18 cellular contexts compared by ENCODE assay signal in the genomic region with DNA sequence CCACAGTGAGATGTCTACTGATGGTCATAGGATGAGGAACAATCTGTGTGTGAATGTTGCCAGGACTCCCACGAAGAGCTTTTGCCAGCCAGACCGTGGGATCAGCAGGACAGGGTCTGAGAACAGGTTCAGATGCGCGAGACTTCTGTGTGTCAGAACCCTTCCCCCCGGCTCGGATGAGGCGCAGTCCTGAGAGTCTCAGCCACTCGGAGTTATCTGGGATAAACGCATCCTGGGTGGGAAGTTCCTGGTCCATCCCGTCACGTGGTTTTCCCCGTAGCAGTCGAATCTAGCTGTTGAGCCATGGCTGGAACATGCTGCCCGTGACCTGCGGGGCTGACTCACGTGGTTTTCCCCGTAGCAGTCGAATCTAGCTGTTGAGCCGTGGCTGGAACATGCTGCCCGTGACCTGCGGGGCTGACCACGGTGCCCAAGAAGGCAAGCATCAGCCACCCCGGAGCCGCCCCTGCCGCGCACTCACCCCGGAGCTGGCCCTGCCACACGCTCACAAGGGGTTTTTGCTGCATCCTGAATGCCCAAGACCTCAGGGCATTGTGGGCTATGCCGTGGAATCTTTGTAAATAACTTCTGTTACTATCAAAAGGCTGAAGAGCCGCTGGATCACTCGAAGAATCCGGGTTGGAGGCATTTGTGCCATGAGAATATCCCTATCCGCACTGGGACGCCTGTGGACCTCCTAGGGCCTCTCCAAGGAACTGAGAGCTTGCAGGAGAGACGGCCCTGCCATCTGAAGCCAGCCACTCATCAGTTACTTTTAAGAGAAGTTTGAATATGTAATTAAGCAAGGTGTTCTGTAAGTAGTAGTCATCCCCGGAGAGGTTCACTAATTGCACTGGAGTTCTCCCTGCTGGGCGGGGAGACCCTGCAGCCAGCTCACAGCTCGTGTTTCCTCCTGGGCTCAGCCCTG.
"Had no signal": no experiment of that assay in that cellular context is flagged by ENCODE, and none has a peak within 500 bp of the region (broad histone marks: within the 10 kb centered on the region; RNA-seq: fewer than 3 reads in every experiment).

No MANE protein-coding gene starts in this region.

- DNase-seq: activated CD4-positive, alpha-beta memory T cell treated with anti-CD3 and anti-CD28 coated beads, Interleukin-2, amount 10 ng/mL, durations not matched to agents 7 days and 5 days; activated effector memory CD4-positive, alpha-beta T cell treated with Interleukin-2 at 50 U/mL for 16 hours; activated naive CD4-positive, alpha-beta T cell treated with anti-CD3 and anti-CD28 coated beads, Interleukin-2, amount 50 U/mL, for 16 hours; activated T-cell treated with anti-CD3 and anti-CD28 coated beads, Interleukin-2, amount 50 U/mL, for 4 hours; effector CD8-positive, alpha-beta T cell; naive B cell; small intestine; stimulated activated CD4-positive, alpha-beta T cell treated with anti-CD3 and anti-CD28 coated beads, Interleukin-4, amount 100 ng/mL, for 24 hours; stimulated activated naive CD4-positive, alpha-beta T cell; T-cell; T-helper 9 cell had no signal

- H3K27ac ChIP-seq: neutrophil, SK-N-MC, tibial nerve, VCaP had no signal

- H3K27me3 ChIP-seq: neutrophil, tibial nerve had no signal

- H3K27me3 Mint-ChIP-seq: activated CD4-positive, alpha-beta memory T cell treated with anti-CD3 and anti-CD28 coated beads, Interleukin-2, amount 10 ng/mL, durations not matched to agents 7 days and 5 days; central memory CD8-positive, alpha-beta T cell; naive B cell; T-cell had no signal

- H3K27ac Mint-ChIP-seq: activated CD4-positive, alpha-beta memory T cell treated with anti-CD3 and anti-CD28 coated beads, Interleukin-2, amount 10 ng/mL, durations not matched to agents 7 days and 5 days; mesothelial cell of epicardium; T-cell had no signal

- H3K4me3 ChIP-seq: lung, SK-N-MC, tibial nerve had no signal

- H3K9me3 Mint-ChIP-seq: activated CD4-positive, alpha-beta memory T cell treated with anti-CD3 and anti-CD28 coated beads, Interleukin-2, amount 10 ng/mL, durations not matched to agents 7 days and 5 days; activated T-cell treated with anti-CD3 and anti-CD28 coated beads, Interleukin-2, amount 50 U/mL, for 4 hours; central memory CD8-positive, alpha-beta T cell; mesothelial cell of epicardium; naive B cell; T-cell had no signal

- H3K4me3 Mint-ChIP-seq: activated CD4-positive, alpha-beta memory T cell treated with anti-CD3 and anti-CD28 coated beads, Interleukin-2, amount 10 ng/mL, durations not matched to agents 7 days and 5 days; activated T-cell treated with anti-CD3 and anti-CD28 coated beads, Interleukin-2, amount 50 U/mL, for 4 hours; central memory CD8-positive, alpha-beta T cell; mesothelial cell of epicardium; naive B cell; T-cell had no signal

- ATAC-seq: activated T-cell treated with anti-CD3 and anti-CD28 coated beads, Interleukin-2, amount 50 U/mL, for 4 hours; T-cell had no signal

- H3K9me3 ChIP-seq: neutrophil, tibial nerve had no signal

- H3K4me1 Mint-ChIP-seq: central memory CD8-positive, alpha-beta T cell; naive B cell had no signal
